ENCODE assay signal across 19 cellular contexts in genomic region chr5:149415245-149415967, GRCh38. TPM values are rescaled to one million over a fixed set of nuclear protein-coding genes. Genes with fewer than 3 reads are reported as not detected.
DNase-seq lines count a peak whose midpoint lies in the region; ATAC-seq and TF ChIP-seq lines count a peak whose summit lies in the region.
"Had no signal": no experiment of that assay in that cellular context is flagged by ENCODE, and none has a peak within 500 bp of the region (broad histone marks: within the 10 kb centered on the region; RNA-seq: fewer than 3 reads in every experiment).

No MANE protein-coding gene starts in this region.

- TF ChIP-seq CTCF in Peyer's patch (IDR thresholded peaks at IDR 0.05) (no peak), thoracic aorta (IDR thresholded peaks at IDR 0.05) (no peak)

- TF ChIP-seq POLR2A in Peyer's patch (IDR thresholded peaks at IDR 0.05), result no peak

- no peak overlapping the region for H3K9ac ChIP-seq in duodenal mucosa (ENCODE audit: low read depth in 1 of 2, low read length in 2 of 2)

- DNase-seq in Peyer's patch, result no peak
- DNase-seq in thoracic aorta (ENCODE audit: low spot score), result no peak
- DNase-seq in DMS 273 treated with DMSO at 0.1 percent for 48 hours (lab: John Stamatoyannopoulos, UW), result no peak
- DNase-seq in SK-N-DZ (ENCODE audit: low spot score), result no peak
- DNase-seq in NCI-H2107 treated with DMSO at 0.1 percent for 48 hours (lab: John Stamatoyannopoulos, UW; ENCODE audit: unreplicated experiment), result no peak
- DNase-seq: activated CD4-positive, alpha-beta T cell treated with anti-CD3 and anti-CD28 coated beads for 48 hours; activated T-cell treated with anti-CD3 and anti-CD28 coated beads, Interleukin-2, amount 50 U/mL, for 48 hours; amniotic stem cell; effector CD8-positive, alpha-beta T cell; KBM-7; NCI-H1417 treated with DMSO at 0.1 percent for 48 hours; NCI-H510A treated with DMSO at 0.1 percent for 48 hours; PC-9; T-helper 17 cell had no signal

- H3K36me3 ChIP-seq in Peyer's patch (no peaks in the 10 kb centered on the region), duodenal mucosa (ENCODE audit: control insufficient read depth in 1 of 2, insufficient read depth in 2 of 2, low read length in 2 of 2) (no peaks in the 10 kb centered on the region), muscle layer of duodenum (ENCODE audit: control insufficient read depth in 1 of 2, insufficient read depth in 2 of 2, low read length in 2 of 2) (peaks cover 12 to 30% of the 10 kb centered on the region in 2 donors), thoracic aorta (peaks cover 92% of the 10 kb centered on the region)
- H3K36me3 ChIP-seq: neutrophil had no signal

- H3K4me1 ChIP-seq in Peyer's patch (peaks cover 0 to 19% (median 0%) of the 10 kb centered on the region in 4 donors), duodenal mucosa (ENCODE audit: control insufficient read depth in 1 of 2, insufficient read depth in 2 of 2, low read length in 2 of 2) (peaks cover 12 to 18% of the 10 kb centered on the region in 2 donors), muscle layer of duodenum (ENCODE audit: control insufficient read depth in 1 of 2, insufficient read depth in 2 of 2, low read length in 2 of 2) (peaks cover 0 to 57% of the 10 kb centered on the region in 2 donors), thoracic aorta (ENCODE audit: control insufficient read depth in 1 of 2, low read depth in 2 of 2) (peaks cover 29 to 81% of the 10 kb centered on the region in 2 donors)

- H3K9me3 ChIP-seq in Peyer's patch (no peaks in the 10 kb centered on the region), duodenal mucosa (ENCODE audit: control insufficient read depth in 1 of 2, low read length in 2 of 2) (no peaks in the 10 kb centered on the region), muscle layer of duodenum (ENCODE audit: control insufficient read depth in 1 of 2, low read length in 2 of 2) (no peaks in the 10 kb centered on the region), thoracic aorta (no peaks in the 10 kb centered on the region)
- H3K9me3 ChIP-seq: neutrophil had no signal

- H3K4me3 ChIP-seq in Peyer's patch, result peak overlapping the region in 1 of 4 donors; percentile 55
- H3K4me3 ChIP-seq in duodenal mucosa (ENCODE audit: low read depth in 1 of 2, low read length in 2 of 2), result no peak overlapping the region
- peak overlapping the region; percentile 39 to 76 for H3K4me3 ChIP-seq in muscle layer of duodenum (ENCODE audit: low read depth in 1 of 2, low read length in 2 of 2)
- peak overlapping the region; percentile 83 for H3K4me3 ChIP-seq in thoracic aorta
- H3K4me3 ChIP-seq: PC-9 had no signal

- peak overlapping the region; percentile 57 to 90 (median 62) for H3K27ac ChIP-seq in Peyer's patch
- H3K27ac ChIP-seq in duodenal mucosa (ENCODE audit: low read depth, low read length), result peak overlapping the region; percentile 55
- peak overlapping the region; percentile 87 for H3K27ac ChIP-seq in muscle layer of duodenum (ENCODE audit: low read length)
- H3K27ac ChIP-seq in thoracic aorta, result peak overlapping the region; percentile 96 to 97
- H3K27ac ChIP-seq: neutrophil, PC-9 had no signal

- H3K27me3 ChIP-seq in Peyer's patch (no peaks in the 10 kb centered on the region), duodenal mucosa (ENCODE audit: control insufficient read depth in 1 of 2, insufficient read depth in 2 of 2, low read length in 2 of 2) (no peaks in the 10 kb centered on the region), muscle layer of duodenum (ENCODE audit: low read depth, low read length) (no peaks in the 10 kb centered on the region), thoracic aorta (replicated peaks; ENCODE audit: insufficient read depth) (no peaks in the 10 kb centered on the region)
- H3K27me3 ChIP-seq: neutrophil had no signal

- ATAC-seq in thoracic aorta (ENCODE audit: insufficient number of reproducible peaks, low FRiP score, low read depth), result no peak
- ATAC-seq: left lobe of liver, T-helper 17 cell had no signal

RNA-seq across cellular contexts. Expression of gene IL17B, which starts 36.3 kb away (rescaled TPM):
- not detected for total RNA-seq in Peyer's patch
- 1 to 10 TPM; 1.9 to 7.1 TPM for total RNA-seq in thoracic aorta
- polyA plus RNA-seq in SK-N-DZ (2014; cell fraction: cytosol; rRNA removed), result 1.9 and 2.3 TPM in 2 replicates
- 0.50 and 4.4 TPM in 2 replicates for polyA plus RNA-seq in SK-N-DZ (2014; cell fraction: nucleus; rRNA removed)
- total RNA-seq: glomerular endothelial cell, left lobe of liver, PC-9, T-helper 17 cell had no signal

RNA-seq across cellular contexts. Expression of gene PCYOX1L, which starts 57.6 kb away (rescaled TPM):
- total RNA-seq in Peyer's patch (10 to 100 TPM in 1 of 4 donors, 1 to 10 TPM in 3; 5.2 to 12.4 (median 6.3) TPM), thoracic aorta (1 to 10 TPM; 7.3 to 7.8 TPM)
- 35.5 and 36.3 TPM in 2 replicates for polyA plus RNA-seq in SK-N-DZ (2014; cell fraction: cytosol; rRNA removed)
- polyA plus RNA-seq in SK-N-DZ (2014; cell fraction: nucleus; rRNA removed), result 32.9 and 42.1 TPM in 2 replicates

Comparison
In these comparisons a context has a peak if more than half of its experiments do, and no peak if none do; other contexts are left out.
1. H3K4me3 ChIP-seq: peak in muscle layer of duodenum (2 of 2) and thoracic aorta (single experiment); none in duodenal mucosa (0 of 2).
2. Peak in every context shown above with its lines, with median percentiles within 50 percentile points of each other: H3K27ac ChIP-seq.